1 cellular context compared by ENCODE assay signal in genomic region chr5:109690456-109691247, GRCh38.
TF ChIP-seq lines count a peak whose summit lies in the region.

No MANE protein-coding gene starts in this region.

TF ChIP-seq in HepG2, 621 proteins besides CTCF, POLR2A, EP300 and RAD21 (continued from another document and continues in another):
- TF ChIP-seq LRRFIP1 (CRISPR knock-in tag; conservative IDR thresholded peaks at IDR 0.05), result no peak
- TF ChIP-seq YEATS2 (CRISPR knock-in tag; IDR thresholded peaks at IDR 0.05; ENCODE audit: borderline replicate concordance), result no peak
- no peak for TF ChIP-seq PREB (CRISPR knock-in tag; IDR thresholded peaks at IDR 0.05)
- TF ChIP-seq SNAPC5 (CRISPR knock-in tag; IDR thresholded peaks at IDR 0.05; ENCODE audit: borderline replicate concordance), result no peak
- peak; percentile 84 for TF ChIP-seq STAG1 (CRISPR knock-in tag; IDR thresholded peaks at IDR 0.05)
- TF ChIP-seq MXD1 (CRISPR knock-in tag; IDR thresholded peaks at IDR 0.05), result no peak
- TF ChIP-seq XBP1 (CRISPR knock-in tag; IDR thresholded peaks at IDR 0.05), result no peak
- TF ChIP-seq ZSCAN30 (CRISPR knock-in tag; IDR thresholded peaks at IDR 0.05), result no peak; the same call in 1 of the 2 replicates
- TF ChIP-seq ZNF101 (CRISPR knock-in tag; IDR thresholded peaks at IDR 0.05; ENCODE audit: borderline replicate concordance, low read depth), result no peak
- TF ChIP-seq FOXC1 (CRISPR knock-in tag; IDR thresholded peaks at IDR 0.05; ENCODE audit: borderline replicate concordance), result peak; percentile 37; the same call in 1 of the 2 replicates
- TF ChIP-seq ZFYVE20 (CRISPR knock-in tag; IDR thresholded peaks at IDR 0.05; ENCODE audit: borderline replicate concordance, low read depth), result no peak
- TF ChIP-seq ZNF468 (CRISPR knock-in tag; IDR thresholded peaks at IDR 0.05), result no peak
- TF ChIP-seq ZNF678 (CRISPR knock-in tag; IDR thresholded peaks at IDR 0.05), result 0 out of 2 replicates have a peak, but pooled peaks have one; percentile 5
- TF ChIP-seq TRAFD1 (CRISPR knock-in tag; IDR thresholded peaks at IDR 0.05; ENCODE audit: borderline replicate concordance), result no peak
- TF ChIP-seq HNRNPL (IDR thresholded peaks at IDR 0.05; ENCODE audit: low read depth, low read length), result no peak
- TF ChIP-seq DMTF1 (CRISPR knock-in tag; IDR thresholded peaks at IDR 0.05), result no peak
- TF ChIP-seq ZC3H13 (CRISPR knock-in tag; IDR thresholded peaks at IDR 0.05), result peak; percentile 33; the same call in 1 of the 2 replicates
- no peak for TF ChIP-seq PRDM15 (CRISPR knock-in tag; IDR thresholded peaks at IDR 0.05)
- peak; percentile 47; the same call in 1 of the 2 replicates for TF ChIP-seq E2F1 (CRISPR knock-in tag; IDR thresholded peaks at IDR 0.05)
- peak; percentile 53; the same call in 1 of the 2 replicates for TF ChIP-seq IRF9 (CRISPR knock-in tag; IDR thresholded peaks at IDR 0.05; ENCODE audit: borderline replicate concordance)
- TF ChIP-seq FLYWCH1 (CRISPR knock-in tag; IDR thresholded peaks at IDR 0.05), result peak; percentile 65; the same call in 1 of the 2 replicates
- TF ChIP-seq MIER3 (CRISPR knock-in tag; IDR thresholded peaks at IDR 0.05; ENCODE audit: borderline replicate concordance), result peak; percentile 31; the same call in 1 of the 2 replicates
- TF ChIP-seq ATF2 (CRISPR knock-in tag; IDR thresholded peaks at IDR 0.05), result peak; percentile 21; the same call in 1 of the 2 replicates
- no peak for TF ChIP-seq RARG (CRISPR knock-in tag; IDR thresholded peaks at IDR 0.05; ENCODE audit: low read depth)
- TF ChIP-seq DMAP1 (CRISPR knock-in tag; IDR thresholded peaks at IDR 0.05), result peak; percentile 17; the same call in 1 of the 2 replicates
- TF ChIP-seq MTERF4 (CRISPR knock-in tag; IDR thresholded peaks at IDR 0.05), result no peak
- peak; percentile 31 for TF ChIP-seq ZNF18 (CRISPR knock-in tag; IDR thresholded peaks at IDR 0.05; ENCODE audit: insufficient replicate concordance)
- no peak for TF ChIP-seq RFX1 (IDR thresholded peaks at IDR 0.05)
- TF ChIP-seq EED (CRISPR knock-in tag; IDR thresholded peaks at IDR 0.05), result no peak
- TF ChIP-seq ZNF816 (CRISPR knock-in tag; IDR thresholded peaks at IDR 0.05; ENCODE audit: borderline replicate concordance), result no peak
- 0 out of 2 replicates have a peak, but pooled peaks have one; percentile 26 for TF ChIP-seq WIZ (CRISPR knock-in tag; IDR thresholded peaks at IDR 0.05)
- TF ChIP-seq RORA (CRISPR knock-in tag; IDR thresholded peaks at IDR 0.05), result no peak
- TF ChIP-seq PHF5A (CRISPR knock-in tag; IDR thresholded peaks at IDR 0.05; ENCODE audit: low read depth, unreplicated experiment), result no peak
- 0 out of 2 replicates have a peak, but pooled peaks have one; percentile 50 for TF ChIP-seq ZNF430 (CRISPR knock-in tag; IDR thresholded peaks at IDR 0.05)
- TF ChIP-seq RARA (CRISPR knock-in tag; IDR thresholded peaks at IDR 0.05), result no peak
- no peak for TF ChIP-seq ZBTB14 (CRISPR knock-in tag; IDR thresholded peaks at IDR 0.05)
- TF ChIP-seq GABPB1 (CRISPR knock-in tag; IDR thresholded peaks at IDR 0.05), result peak; percentile 1; the same call in 1 of the 2 replicates
- TF ChIP-seq TEAD3 (CRISPR knock-in tag; optimal IDR thresholded peaks at IDR 0.05; ENCODE audit: borderline replicate concordance), result no peak
- TF ChIP-seq NR2F2 (IDR thresholded peaks at IDR 0.05; ENCODE audit: borderline replicate concordance, low read depth), result 0 out of 2 replicates have a peak, but pooled peaks have one; percentile 1
- TF ChIP-seq PAF1 (CRISPR knock-in tag; IDR thresholded peaks at IDR 0.05), result no peak
- no peak for TF ChIP-seq ATM (IDR thresholded peaks at IDR 0.05; ENCODE audit: borderline replicate concordance)
